Comparison of ENCODE assay signal across 13 cellular contexts in genomic region chr6:160391419-160392116, GRCh38. TPM values are rescaled to one million over a fixed set of nuclear protein-coding genes. Genes with fewer than 3 reads are reported as not detected.
A peak's percentile ranks its signal among the peaks of the same experiment; 100 is the strongest.
DNase-seq lines count a peak whose midpoint lies in the region; ATAC-seq and TF ChIP-seq lines count a peak whose summit lies in the region.
"Had no signal": no experiment of that assay in that cellular context is flagged by ENCODE, and none has a peak within 500 bp of the region (broad histone marks: within the 10 kb centered on the region; RNA-seq: fewer than 3 reads in every experiment).

No MANE protein-coding gene starts in this region.

- H3K4me1 Mint-ChIP-seq in effector memory CD8-positive, alpha-beta T cell (ENCODE audit: low read depth in 2 of 2) = peaks cover 0 to 3% of the 10 kb centered on the region in 2 donors

- in situ Hi-C loops in Caki2 (cut with HindIII; ENCODE audit: low pct_unique_long_range_greater_than_20kb, low sequenced_read_pairs) = no loop called here

- POLR2A ChIA-PET in PC-3 (lab: Charles Lee; ENCODE audit: unreplicated experiment) = no interaction called here

- peak overlapping the region; percentile 96 for H3K27ac ChIP-seq in PC-3 (ENCODE audit: low read length)
- H3K27ac ChIP-seq in esophagus muscularis mucosa (replicated peaks in 1 of 4) = peak overlapping the region; percentile 58 to 70 (median 64)
- H3K27ac ChIP-seq in rectal smooth muscle tissue (ENCODE audit: low read depth, low read length) = peak overlapping the region; percentile 81
- H3K27ac ChIP-seq in heart left ventricle = peak overlapping the region in 1 of 12 donors; percentile 79

- H3K36me3 Mint-ChIP-seq in effector memory CD8-positive, alpha-beta T cell (ENCODE audit: insufficient read depth) = no peaks in the 10 kb centered on the region

- H3K27ac Mint-ChIP-seq in effector memory CD8-positive, alpha-beta T cell = no peak overlapping the region

- no peaks in the 10 kb centered on the region for H3K9me2 ChIP-seq in PC-3 (replicated peaks; ENCODE audit: low read length)

- intact Hi-C loops in PC-3 (cut with micrococcal nuclease) (no loop called here), esophagus muscularis mucosa (cut with DNase I) (no loop called here), heart left ventricle (cut with DNase I) (no loop called here)

- BruUV-seq in PC-3 (replicated peaks; lab: Mats Ljungman, UMichigan) = no TSS peak

- TF ChIP-seq POLR2A in esophagus muscularis mucosa (IDR thresholded peaks at IDR 0.05; ENCODE audit: low read depth) = no peak
- no peak for TF ChIP-seq POLR2A in heart left ventricle (IDR thresholded peaks at IDR 0.05)

- H3K4me3 Mint-ChIP-seq in effector memory CD8-positive, alpha-beta T cell = no peak overlapping the region

- H3K4me1 ChIP-seq in PC-3 (ENCODE audit: insufficient read depth, low read length) = peaks cover 35% of the 10 kb centered on the region
- peaks cover 20 to 46% (median 33%) of the 10 kb centered on the region in 4 donors for H3K4me1 ChIP-seq in esophagus muscularis mucosa
- H3K4me1 ChIP-seq in rectal smooth muscle tissue (ENCODE audit: control insufficient read depth, insufficient read depth, low read length) = peaks cover 15% of the 10 kb centered on the region
- peaks cover 0 to 8% (median 0%) of the 10 kb centered on the region in 12 donors for H3K4me1 ChIP-seq in heart left ventricle

- no peaks in the 10 kb centered on the region for H4K20me1 ChIP-seq in PC-3 (ENCODE audit: low read length)

- peak overlapping the region; percentile 79 for H2AFZ ChIP-seq in PC-3 (ENCODE audit: low read length)

- CTCF ChIA-PET in PC-3 (lab: Charles Lee) = no interaction called here

- H3K9ac ChIP-seq in PC-3 (ENCODE audit: low read length) (peak overlapping the region; percentile 41), rectal smooth muscle tissue (ENCODE audit: low read length) (no peak overlapping the region)

- H3F3A ChIP-seq in PC-3 (ENCODE audit: low read length, unreplicated experiment) = no peaks in the 10 kb centered on the region

- peak; percentile 72 for DNase-seq in Caki2 (ENCODE audit: low read depth)
- DNase-seq in PC-3 = peak; percentile 92
- no peak for DNase-seq in esophagus muscularis mucosa (ENCODE audit: extremely low spot score)
- no peak for DNase-seq in effector memory CD8-positive, alpha-beta T cell
- DNase-seq in NCI-H2196 (lab: John Stamatoyannopoulos, UW; ENCODE audit: unreplicated experiment) = no peak
- no peak for DNase-seq in heart left ventricle
- DNase-seq: activated CD8-positive, alpha-beta memory T cell treated with anti-CD3 and anti-CD28 coated beads, Interleukin-2, amount 50 U/mL, for 48 hours; foreskin melanocyte; NCI-H1417 treated with DMSO at 0.1 percent for 48 hours; NK-92 treated with Interleukin-12 subunit alpha and Interleukin-12 subunit beta, amount 100 ng/mL, for 24 hours had no signal

- no peaks in the 10 kb centered on the region for H3K9me3 Mint-ChIP-seq in effector memory CD8-positive, alpha-beta T cell

- WGBS in esophagus muscularis mucosa = 55% methylated on average over 7 of the region's 7 CpGs
- whole genome bisulfite sequencing in heart left ventricle, 4 donors = 59 to 74% (median 64%) methylated on average over 7 of the region's 7 CpGs

- H3K27me3 Mint-ChIP-seq in effector memory CD8-positive, alpha-beta T cell = peaks cover 18 to 22% of the 10 kb centered on the region in 2 donors

- TF ChIP-seq EP300 in esophagus muscularis mucosa (IDR thresholded peaks at IDR 0.05) = no peak

- H3K79me2 ChIP-seq in PC-3 (ENCODE audit: low read length) = no peaks in the 10 kb centered on the region

- H3K27me3 ChIP-seq in PC-3 (ENCODE audit: low read length) (no peaks in the 10 kb centered on the region), esophagus muscularis mucosa (no peaks in the 10 kb centered on the region), rectal smooth muscle tissue (ENCODE audit: control insufficient read depth, insufficient read depth, low read length) (no peaks in the 10 kb centered on the region), heart left ventricle (no peaks in the 10 kb centered on the region)

- H3K36me3 ChIP-seq in PC-3 (ENCODE audit: low read depth, low read length) = no peaks in the 10 kb centered on the region
- H3K36me3 ChIP-seq in esophagus muscularis mucosa = no peaks in the 10 kb centered on the region
- no peaks in the 10 kb centered on the region for H3K36me3 ChIP-seq in rectal smooth muscle tissue (ENCODE audit: control insufficient read depth, insufficient read depth, low read length)
- no peaks in the 10 kb centered on the region for H3K36me3 ChIP-seq in heart left ventricle

- H3K9me3 ChIP-seq in PC-3 (ENCODE audit: low read length) = no peaks in the 10 kb centered on the region
- no peaks in the 10 kb centered on the region for H3K9me3 ChIP-seq in esophagus muscularis mucosa
- peaks cover 0 to 3% (median 0%) of the 10 kb centered on the region in 12 donors for H3K9me3 ChIP-seq in heart left ventricle

- H3K4me3 ChIP-seq in PC-3 (ENCODE audit: low read length) (peak overlapping the region; percentile 54), esophagus muscularis mucosa (no peak overlapping the region), rectal smooth muscle tissue (ENCODE audit: low read length) (no peak overlapping the region), heart left ventricle (no peak overlapping the region)

- no peak for TF ChIP-seq CTCF in PC-3 (conservative IDR thresholded peaks at IDR 0.05; ENCODE audit: low read depth, low read length)
- TF ChIP-seq CTCF in esophagus muscularis mucosa (IDR thresholded peaks at IDR 0.05) = no peak
- no peak for TF ChIP-seq CTCF in heart left ventricle (IDR thresholded peaks at IDR 0.05)

- H3K4me2 ChIP-seq in PC-3 (ENCODE audit: low read length) = peak overlapping the region; percentile 81

- ATAC-seq in PC-3 (peak; percentile 66), GM18907 (IDR thresholded peaks at IDR 0.05; ENCODE audit: unreplicated experiment) (no peak), heart left ventricle (no peak)
- ATAC-seq in effector memory CD8-positive, alpha-beta T cell (replicated peaks) = no peak

RNA-seq across cellular contexts. Expression of gene SLC22A3, which starts 43.4 kb away (rescaled TPM):
- total RNA-seq in Caki2 (2014; rRNA removed; shearing (Covaris generic); ENCODE audit: low replicate concordance) = 2.4 and 2.5 TPM in 2 replicates
- total RNA-seq in PC-3 (2014; rRNA removed) (0.47 and 0.92 TPM in 2 replicates), esophagus muscularis mucosa (10 to 100 TPM; 16.8 to 20.4 (median 18.9) TPM), heart left ventricle (1 to 10 TPM in 4 of 9 donors, under 1 TPM in 5; 0.45 to 3.0 (median 0.75) TPM)
- polyA plus RNA-seq in heart left ventricle = under 1 TPM; 0.61 to 0.80 TPM
- polyA plus RNA-seq: BJ had no signal

Comparison
In these comparisons a context has a peak if more than half of its experiments do, and no peak if none do; other contexts are left out.
1. DNase-seq: peak in Caki2 (single experiment) and PC-3 (single experiment); none in esophagus muscularis mucosa (single experiment), effector memory CD8-positive, alpha-beta T cell (0 of 3), NCI-H2196 (single experiment) and heart left ventricle (0 of 5).